In the genomic region with DNA sequence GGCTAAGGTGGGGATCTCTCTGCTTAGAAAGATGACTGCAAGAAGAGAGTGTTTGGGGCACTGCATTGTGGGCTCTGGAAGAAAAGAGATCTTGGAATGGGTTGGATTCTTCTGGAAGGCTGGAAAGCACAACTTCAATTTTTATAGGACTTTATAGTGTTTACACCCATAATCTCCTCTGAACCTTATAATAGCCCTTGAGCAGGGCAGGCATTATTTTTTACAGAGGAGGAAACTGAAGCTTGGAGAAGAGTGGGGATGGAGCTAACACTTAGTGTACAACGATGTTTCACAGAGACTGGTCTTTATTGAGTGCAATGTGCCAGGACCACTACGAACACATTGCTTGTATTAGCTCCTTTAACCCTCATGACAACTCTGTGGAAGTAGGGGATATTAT, we compare ENCODE assay signal across 12 cellular contexts. TPM values are rescaled to one million over a fixed set of nuclear protein-coding genes. Genes with fewer than 3 reads are reported as not detected.
DNase-seq lines count a peak whose midpoint lies in the region; ATAC-seq and TF ChIP-seq lines count a peak whose summit lies in the region.
"Had no signal": no experiment of that assay in that cellular context is flagged by ENCODE, and none has a peak within 500 bp of the region (broad histone marks: within the 10 kb centered on the region; RNA-seq: fewer than 3 reads in every experiment).

No MANE protein-coding gene starts in this region.

- peak overlapping the region; percentile 17 for H3K4me3 Mint-ChIP-seq in T-helper 2 cell treated with Interferon-gamma antibody and Interleukin-4, amounts not matched to agents 5 μg/mL and 100 μg/mL, for 36 hours
- no peak overlapping the region for H3K4me3 Mint-ChIP-seq in T-helper 17 cell

- H3K27ac ChIP-seq in iPS-20b (ENCODE audit: low read length), result no peak overlapping the region
- H3K27ac ChIP-seq in substantia nigra (ENCODE audit: low read depth, low read length, poor library complexity, severe bottlenecking), result peak overlapping the region; percentile 69
- peak overlapping the region in 2 of 4 donors; percentile 74 to 79 for H3K27ac ChIP-seq in tibial nerve
- H3K27ac ChIP-seq: KMS-11, testis had no signal

- TF ChIP-seq EP300 in tibial nerve (IDR thresholded peaks at IDR 0.05), result no peak

- peaks cover 41% of the 10 kb centered on the region for H3K4me1 Mint-ChIP-seq in T-helper 2 cell treated with Interferon-gamma antibody and Interleukin-4, amounts not matched to agents 5 μg/mL and 100 μg/mL, for 36 hours (ENCODE audit: low read depth)
- H3K4me1 Mint-ChIP-seq in T-helper 17 cell, result peaks cover 27% of the 10 kb centered on the region

- no peak for TF ChIP-seq CTCF in tibial nerve (IDR thresholded peaks at IDR 0.05)

- H3K4me1 ChIP-seq in iPS-20b (ENCODE audit: insufficient read depth, low read length) (peaks cover 20% of the 10 kb centered on the region), tibial nerve (peaks cover 0 to 39% (median 12%) of the 10 kb centered on the region in 4 donors)
- H3K4me1 ChIP-seq: testis had no signal

- no peaks in the 10 kb centered on the region for H3K27me3 Mint-ChIP-seq in T-helper 2 cell treated with Interferon-gamma antibody and Interleukin-4, amounts not matched to agents 5 μg/mL and 100 μg/mL, for 36 hours (ENCODE audit: low read depth)
- no peaks in the 10 kb centered on the region for H3K27me3 Mint-ChIP-seq in T-helper 17 cell

- ATAC-seq in T-helper 17 cell, result no peak
- no peak for ATAC-seq in HG03108 (IDR thresholded peaks at IDR 0.05; ENCODE audit: unreplicated experiment)

- WGBS in tibial nerve, 2 donors, result 81 to 88% methylated on average over 2 of the region's 2 CpGs

- H3K27me3 ChIP-seq in iPS-20b (ENCODE audit: insufficient read depth, low read length) (no peaks in the 10 kb centered on the region), tibial nerve (no peaks in the 10 kb centered on the region)
- H3K27me3 ChIP-seq: testis had no signal

- no peak for DNase-seq in T-helper 2 cell treated with Interferon-gamma antibody and Interleukin-4, amounts not matched to agents 5 μg/mL and 100 μg/mL, for 36 hours (ENCODE audit: low spot score)
- no peak for DNase-seq in T-helper 2 cell
- DNase-seq in T-helper 17 cell, result no peak
- no peak for DNase-seq in substantia nigra (lab: John Stamatoyannopoulos, UW)
- DNase-seq in tibial nerve (ENCODE audit: low spot score in 2 of 2), result no peak
- no peak for DNase-seq in SHP77 treated with DMSO at 0.1 percent for 48 hours (lab: John Stamatoyannopoulos, UW)
- DNase-seq: NCI-H2029 had no signal

- no peak overlapping the region; the same call in 1 of the 2 replicates for H3K4me3 ChIP-seq in iPS-20b (ENCODE audit: low read length)
- no peak overlapping the region for H3K4me3 ChIP-seq in tibial nerve
- H3K4me3 ChIP-seq: testis had no signal

- H3K36me3 ChIP-seq in iPS-20b (ENCODE audit: insufficient read depth, low read depth, low read length) (no peaks in the 10 kb centered on the region), tibial nerve (no peaks in the 10 kb centered on the region)

- peaks cover 1% of the 10 kb centered on the region for H3K36me3 Mint-ChIP-seq in T-helper 2 cell treated with Interferon-gamma antibody and Interleukin-4, amounts not matched to agents 5 μg/mL and 100 μg/mL, for 36 hours (ENCODE audit: low read depth)
- H3K36me3 Mint-ChIP-seq in T-helper 17 cell (ENCODE audit: low read depth), result no peaks in the 10 kb centered on the region

- no peak for TF ChIP-seq POLR2A in tibial nerve (IDR thresholded peaks at IDR 0.05)

- H3K9me3 Mint-ChIP-seq in T-helper 2 cell treated with Interferon-gamma antibody and Interleukin-4, amounts not matched to agents 5 μg/mL and 100 μg/mL, for 36 hours, result no peaks in the 10 kb centered on the region

- H3K27ac Mint-ChIP-seq in T-helper 2 cell treated with Interferon-gamma antibody and Interleukin-4, amounts not matched to agents 5 μg/mL and 100 μg/mL, for 36 hours, result peak overlapping the region; percentile 68
- H3K27ac Mint-ChIP-seq in T-helper 17 cell, result peak overlapping the region; percentile 78

- no peaks in the 10 kb centered on the region for H3K9me3 ChIP-seq in T-helper 17 cell (ENCODE audit: control insufficient read depth, low read length, poor library complexity, severe bottlenecking)
- no peaks in the 10 kb centered on the region for H3K9me3 ChIP-seq in iPS-20b (ENCODE audit: insufficient read depth, low read depth, low read length)
- H3K9me3 ChIP-seq in tibial nerve, result no peaks in the 10 kb centered on the region
- H3K9me3 ChIP-seq: testis had no signal

- peak overlapping the region; percentile 71; the same call in 1 of the 2 replicates for H3K9ac ChIP-seq in iPS-20b (ENCODE audit: low read depth, low read length)
- H3K9ac ChIP-seq: KMS-11 had no signal

RNA-seq across cellular contexts. Expression of gene TNS4, which starts 10.4 kb away (rescaled TPM):
- total RNA-seq in T-helper 17 cell (1 to 10 TPM in 1 of 2 donors, under 1 TPM in 1; 0.77 to 1.7 TPM), tibial nerve (under 1 TPM in 1 of 4 donors, not detected in 3; 0.30 TPM)
- total RNA-seq: lung microvascular endothelial cell had no signal

RNA-seq across cellular contexts. Expression of gene IGFBP4, which starts 47.7 kb away (rescaled TPM):
- 1 to 10 TPM; 5.7 to 7.0 TPM for total RNA-seq in T-helper 17 cell
- 1,000 to 10,000 TPM in 1 of 4 donors, 100 to 1,000 TPM in 3; 675 to 1,301 (median 748) TPM for total RNA-seq in tibial nerve

Comparison
In these comparisons a context has a peak if more than half of its experiments do, and no peak if none do; other contexts are left out.
1. RNA of gene IGFBP4, which starts 47.7 kb away (total RNA-seq): 675 to 1,301 TPM in tibial nerve; 5.7 to 7.0 TPM in T-helper 17 cell; every median in the first group is over 10 times any median in the second.